In genomic region chr10:75532253-75532924, GRCh38 we compare ENCODE assay signal across 1 cellular context.
TF ChIP-seq lines count a peak whose summit lies in the region.

No MANE protein-coding gene starts in this region.

TF ChIP-seq in IMR-90, 13 proteins besides CTCF, POLR2A, EP300 and RAD21:
- TF ChIP-seq ELK1 (IDR thresholded peaks at IDR 0.05; ENCODE audit: borderline replicate concordance, low read depth, low read length), result no peak
- no peak for TF ChIP-seq RCOR1 (IDR thresholded peaks at IDR 0.05; ENCODE audit: insufficient replicate concordance, low read length)
- no peak for TF ChIP-seq BHLHE40 (IDR thresholded peaks at IDR 0.05; ENCODE audit: low read depth, low read length)
- no peak for TF ChIP-seq MAFK (IDR thresholded peaks at IDR 0.05; ENCODE audit: low read depth, low read length)
- TF ChIP-seq NFE2L2 (IDR thresholded peaks at IDR 0.05; ENCODE audit: low read depth, low read length), result no peak
- no peak for TF ChIP-seq MAZ (IDR thresholded peaks at IDR 0.05; ENCODE audit: borderline replicate concordance, low read depth, low read length)
- no peak for TF ChIP-seq RFX5 (IDR thresholded peaks at IDR 0.05; ENCODE audit: low read depth, low read length)
TF ChIP-seq in IMR-90: peak in this region for 0.
